In the genomic region with DNA sequence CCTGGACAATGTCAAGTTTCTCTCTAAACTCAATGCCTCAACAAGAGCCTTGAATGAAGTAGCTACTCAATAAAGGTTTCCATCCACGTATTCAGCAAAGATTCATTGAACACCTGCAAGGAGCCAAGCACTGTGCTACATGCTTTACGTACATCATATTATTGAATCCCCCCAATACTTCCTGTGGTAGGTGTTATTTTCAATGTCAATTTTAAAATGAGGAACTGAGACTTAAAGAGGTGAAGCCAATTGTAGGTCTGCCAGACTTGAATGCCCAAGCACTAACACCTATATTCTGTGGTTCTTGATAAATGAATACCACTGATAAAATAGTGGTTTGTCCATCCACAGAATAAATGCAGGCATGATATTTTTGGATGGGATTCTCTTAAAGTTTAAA, we compare ENCODE assay signal across 17 cellular contexts.
DNase-seq lines count a peak whose midpoint lies in the region; ATAC-seq lines count a peak whose summit lies in the region.
"Had no signal": no experiment of that assay in that cellular context is flagged by ENCODE, and none has a peak within 500 bp of the region (broad histone marks: within the 10 kb centered on the region; RNA-seq: fewer than 3 reads in every experiment).

No MANE protein-coding gene starts in this region.

- ATAC-seq in GM18867 (IDR thresholded peaks at IDR 0.05; ENCODE audit: unreplicated experiment): peak; percentile 83
- peak; percentile 58 for ATAC-seq in GM21515 (IDR thresholded peaks at IDR 0.05; ENCODE audit: unreplicated experiment)
- peak; percentile 70 for ATAC-seq in HG03354 (IDR thresholded peaks at IDR 0.05; ENCODE audit: poor library complexity, severe bottlenecking, unreplicated experiment)
- no peak for ATAC-seq in sciatic nerve
- ATAC-seq: HCT116 had no signal

- intact Hi-C loops in sciatic nerve (cut with DNase I): no loop called here

- DNase-seq in germinal center (ENCODE audit: low spot score): peak; percentile 7
- no peak for DNase-seq in activated T-cell treated with anti-CD3 and anti-CD28 coated beads for 4 hours
- no peak for DNase-seq in sciatic nerve (ENCODE audit: low spot score)
- no peak for DNase-seq in T-helper 2 cell
- DNase-seq in UCSD-AML1 (lab: John Stamatoyannopoulos, UW; ENCODE audit: unreplicated experiment): no peak
- DNase-seq: Calu3; CD4-positive, CD25-positive, alpha-beta regulatory T cell; DMS79; MV-4-11; NCI-H1417 treated with DMSO at 0.1 percent for 48 hours; NCI-H2029; NCI-H2171 treated with DMSO at 0.1 percent for 48 hours; NCI-H510A had no signal
